Comparison of ENCODE assay signal across 8 cellular contexts in genomic region chr16:70113982-70114826, GRCh38. TPM values are rescaled to one million over a fixed set of nuclear protein-coding genes. Genes with fewer than 3 reads are reported as not detected.
DNase-seq lines count a peak whose midpoint lies in the region; ATAC-seq and TF ChIP-seq lines count a peak whose summit lies in the region.
"Not testable (repeated sequence)": the region's sequence is repeated elsewhere in the genome, so short reads cannot be mapped to it uniquely, and the experiment has no call there.

TSS of gene PDPR (plus strand) at chr16:70114332. CDS start at chr16:70120493, 6,161 bp downstream.

- intact Hi-C loops in vagina (cut with DNase I) = not testable (repeated sequence)

- not testable (repeated sequence) for H3K27me3 ChIP-seq in vagina

- H3K27ac ChIP-seq in vagina = peak within 1 kb of the TSS; percentile 81

- not testable (repeated sequence) for H3K36me3 ChIP-seq in vagina

- peak; percentile 78 for ATAC-seq in GM18517 (IDR thresholded peaks at IDR 0.05; ENCODE audit: unreplicated experiment)
- ATAC-seq in HG03039 (IDR thresholded peaks at IDR 0.05; ENCODE audit: unreplicated experiment) = peak; percentile 81

- TF ChIP-seq POLR2A in vagina (IDR thresholded peaks at IDR 0.05) = not testable (repeated sequence)

- not testable (repeated sequence) for TF ChIP-seq CTCF in astrocyte of the spinal cord (IDR thresholded peaks at IDR 0.05; ENCODE audit: low read depth, low read length); vagina (IDR thresholded peaks at IDR 0.05)

- DNase-seq in NCI-H2081 treated with DMSO at 0.1 percent for 48 hours (lab: John Stamatoyannopoulos, UW) (peak; percentile 8), T1000 (lab: John Stamatoyannopoulos, UW) (peak; percentile 83), astrocyte of the spinal cord (ENCODE audit: low read depth, low spot score) (peak; percentile 88), hippocampal formation (lab: John Stamatoyannopoulos, UW) (peak; percentile 67 to 78), renal cortical epithelial cell (ENCODE audit: low read depth) (peak; percentile 64)
- not testable (repeated sequence) for DNase-seq in vagina (ENCODE audit: extremely low spot score in 2 of 2)

- H3K4me1 ChIP-seq in vagina = peaks cover 11% of the 10 kb centered on the region

- H3K9me3 ChIP-seq in vagina = not testable (repeated sequence)

- H3K4me3 ChIP-seq in astrocyte of the spinal cord (ENCODE audit: low read depth, low read length) (peak within 1 kb of the TSS; percentile 74), vagina (peak within 1 kb of the TSS; percentile 67 to 68)

- in situ Hi-C loops in astrocyte of the spinal cord (cut with HindIII; ENCODE audit: low sequenced_read_pairs) = not testable (repeated sequence)

RNA-seq across cellular contexts. Expression of gene PDPR, which starts in this region (rescaled TPM):
- 14.6 and 39.7 TPM in 2 replicates for total RNA-seq in renal cortical epithelial cell
- 20.4 TPM for total RNA-seq in vagina
